8 cellular contexts compared by ENCODE assay signal in genomic region chr19:36850646-36851442, GRCh38. TPM values are rescaled to one million over a fixed set of nuclear protein-coding genes. Genes with fewer than 3 reads are reported as not detected.
DNase-seq lines count a peak whose midpoint lies in the region; ATAC-seq and TF ChIP-seq lines count a peak whose summit lies in the region.

Gene ZNF345, plus strand, starts transcription at chr19:36850876. Its CDS starts 25,955 bp downstream, at chr19:36876831.

- peaks cover 47% of the 10 kb centered on the region for H3K36me3 Mint-ChIP-seq in activated CD4-positive, alpha-beta T cell treated with anti-CD3 and anti-CD28 coated beads, Interleukin-2, amount 10 ng/mL, durations not matched to agents 24 days and 14 days (ENCODE audit: low read depth)

- intact Hi-C loops in activated CD4-positive, alpha-beta T cell treated with anti-CD3 and anti-CD28 coated beads, Interleukin-2, amount 10 ng/mL, durations not matched to agents 24 days and 14 days (cut with micrococcal nuclease), result loop anchor here (1.0 to 5.0 kb wide), 12 partner anchors 13 to 636 kb away; partner anchors contain the start of genes ZNF146, ZNF260, ZNF383 and ZNF420
- intact Hi-C loops in left colon (cut with DNase I, micrococcal nuclease), result no loop called here

- H3K27ac Mint-ChIP-seq in activated CD4-positive, alpha-beta T cell treated with anti-CD3 and anti-CD28 coated beads, Interleukin-2, amount 10 ng/mL, durations not matched to agents 24 days and 14 days, result no peak within 1 kb of the TSS

- ATAC-seq in HG03378 (IDR thresholded peaks at IDR 0.05; ENCODE audit: unreplicated experiment) (peak; percentile 72), left colon (peak; percentile 95)

- DNase-seq in AG10803 (ENCODE audit: low read depth) (peak; percentile 93), NCI-H510A treated with DMSO at 0.1 percent for 48 hours (lab: John Stamatoyannopoulos, UW) (peak; percentile 88), cortex of kidney (lab: John Stamatoyannopoulos, UW) (peak; percentile 11), left colon (peak; percentile 89 to 92)
- DNase-seq in activated CD4-positive, alpha-beta T cell treated with anti-CD3 and anti-CD28 coated beads, Interleukin-2, amount 10 ng/mL, durations not matched to agents 24 days and 14 days, result peak; percentile 96
- DNase-seq in stimulated activated CD4-positive, alpha-beta T cell treated with anti-CD3 and anti-CD28 coated beads, Interleukin-1b, Interleukin-23, amount 100 ng/mL, for 24 hours (ENCODE audit: low read depth in 4 of 4, low spot score in 1 of 4), result peak; percentile 50 to 76 (median 72)

- peaks cover 18% of the 10 kb centered on the region for H3K9me3 Mint-ChIP-seq in activated CD4-positive, alpha-beta T cell treated with anti-CD3 and anti-CD28 coated beads, Interleukin-2, amount 10 ng/mL, durations not matched to agents 24 days and 14 days

- peaks cover 2% of the 10 kb centered on the region for H3K4me1 Mint-ChIP-seq in activated CD4-positive, alpha-beta T cell treated with anti-CD3 and anti-CD28 coated beads, Interleukin-2, amount 10 ng/mL, durations not matched to agents 24 days and 14 days

- TF ChIP-seq POLR2A in GM19099 (IDR thresholded peaks at IDR 0.05; ENCODE audit: extremely low read depth, insufficient read length, low read depth), result peak; percentile 58

- peak within 1 kb of the TSS; percentile 99 for H3K4me3 ChIP-seq in AG10803 (ENCODE audit: low read length)

- H3K4me3 Mint-ChIP-seq in activated CD4-positive, alpha-beta T cell treated with anti-CD3 and anti-CD28 coated beads, Interleukin-2, amount 10 ng/mL, durations not matched to agents 24 days and 14 days, result no peak within 1 kb of the TSS

- H3K27me3 Mint-ChIP-seq in activated CD4-positive, alpha-beta T cell treated with anti-CD3 and anti-CD28 coated beads, Interleukin-2, amount 10 ng/mL, durations not matched to agents 24 days and 14 days, result no peaks in the 10 kb centered on the region

- TF ChIP-seq CTCF in AG10803 (conservative IDR thresholded peaks at IDR 0.05; ENCODE audit: low read length), result no peak

RNA-seq across cellular contexts. Expression of gene ZNF345, which starts in this region (rescaled TPM):
- total RNA-seq in activated CD4-positive, alpha-beta T cell treated with anti-CD3 and anti-CD28 coated beads, Interleukin-2, amount 10 ng/mL, durations not matched to agents 24 days and 14 days, result 2.8 and 4.2 TPM in 2 replicates
- 1 to 10 TPM; 2.8 to 3.6 TPM for total RNA-seq in left colon

Comparison
In these comparisons a context has a peak if more than half of its experiments do, and no peak if none do; other contexts are left out.
1. Peak in every context shown above with its lines: DNase-seq, ATAC-seq and H3K4me3 ChIP-seq.
2. DNase-seq: peak in every context shown above with its lines; median percentile 96 in activated CD4-positive, alpha-beta T cell treated with anti-CD3 and anti-CD28 coated beads, Interleukin-2, amount 10 ng/mL, durations not matched to agents 24 days and 14 days; 93 in AG10803; 90 in left colon; 88 in NCI-H510A treated with DMSO at 0.1 percent for 48 hours; 72 in stimulated activated CD4-positive, alpha-beta T cell treated with anti-CD3 and anti-CD28 coated beads, Interleukin-1b, Interleukin-23, amount 100 ng/mL, for 24 hours; 11 in cortex of kidney.